Comparison of ENCODE assay signal across 11 cellular contexts in genomic region chr16:82051656-82052055, GRCh38. TPM values are rescaled to one million over a fixed set of nuclear protein-coding genes. Genes with fewer than 3 reads are reported as not detected.
"Had no signal": no experiment of that assay in that cellular context is flagged by ENCODE, and none has a peak within 500 bp of the region (broad histone marks: within the 10 kb centered on the region; RNA-seq: fewer than 3 reads in every experiment).

No MANE protein-coding gene starts in this region.

- H3K9me3 ChIP-seq: HAP-1 had no signal

- H3K9ac ChIP-seq: GM23248 had no signal

- H3K4me3 ChIP-seq: GM23248, HAP-1 had no signal

- H3K4me1 ChIP-seq: HAP-1 had no signal

- ATAC-seq: HCT116 had no signal

- FAIRE-seq: HTR-8/SVneo had no signal

- DNase-seq: GM23248, GOT3, H7, HFFc6, KG1 had no signal

- H3K27ac ChIP-seq: GM23248, HL-60 had no signal

- H3K36me3 ChIP-seq: HAP-1 had no signal

- H2AFZ ChIP-seq: GM23248 had no signal

RNA-seq across cellular contexts. Expression of gene HSD17B2, which starts 16.6 kb away (rescaled TPM):
- total RNA-seq: GM23248, H7 had no signal
- polyA plus RNA-seq: GM23248, IgD-negative memory B cell had no signal

RNA-seq across cellular contexts. Expression of gene SDR42E1, which starts 40.4 kb away (rescaled TPM):
- total RNA-seq: GM23248, H4, HFFc6 had no signal
- polyA plus RNA-seq: GM23248 had no signal
